Comparison of ENCODE assay signal across 22 cellular contexts in genomic region chr2:4827836-4828235, GRCh38.
"Had no signal": no experiment of that assay in that cellular context is flagged by ENCODE, and none has a peak within 500 bp of the region (broad histone marks: within the 10 kb centered on the region; RNA-seq: fewer than 3 reads in every experiment).

No MANE protein-coding gene starts in this region.

- H3K4me3 ChIP-seq: dorsolateral prefrontal cortex, esophagus squamous epithelium, lung, mucosa of descending colon, prostate gland, right atrium auricular region, smooth muscle cell, stomach, tibial artery had no signal

- H3K27ac Mint-ChIP-seq: mesothelial cell of epicardium; naive B cell; natural killer cell treated with Interleukin-12 subunit alpha and Interleukin-12 subunit beta and Interleukin-15 and Interleukin-18, amount 100 ng/mL, for 72 hours; stimulated activated effector memory CD8-positive, alpha-beta T cell treated with anti-CD3 and anti-CD28 coated beads, Interleukin-12 subunit alpha, Interleukin-12 subunit beta, amount 100 ng/mL, for 72 hours; type B pancreatic cell had no signal

- H3K36me3 ChIP-seq: esophagus squamous epithelium, prostate gland, right atrium auricular region, stomach, tibial artery had no signal

- H3K4me3 Mint-ChIP-seq: mesothelial cell of epicardium; naive B cell; natural killer cell treated with Interleukin-12 subunit alpha and Interleukin-12 subunit beta and Interleukin-15 and Interleukin-18, amount 100 ng/mL, for 72 hours; stimulated activated effector memory CD8-positive, alpha-beta T cell treated with anti-CD3 and anti-CD28 coated beads, Interleukin-12 subunit alpha, Interleukin-12 subunit beta, amount 100 ng/mL, for 72 hours; type B pancreatic cell had no signal

- H3K4me2 ChIP-seq: smooth muscle cell had no signal

- H3K36me3 Mint-ChIP-seq: mesothelial cell of epicardium; naive B cell; natural killer cell treated with Interleukin-12 subunit alpha and Interleukin-12 subunit beta and Interleukin-15 and Interleukin-18, amount 100 ng/mL, for 72 hours; stimulated activated effector memory CD8-positive, alpha-beta T cell treated with anti-CD3 and anti-CD28 coated beads, Interleukin-12 subunit alpha, Interleukin-12 subunit beta, amount 100 ng/mL, for 72 hours; type B pancreatic cell had no signal

- DNase-seq: dorsolateral prefrontal cortex; effector CD4-positive, alpha-beta T cell; esophagus squamous epithelium; kidney; mesenchymal stem cell; mucosa of descending colon; naive B cell; nucleus accumbens; stimulated activated CD4-positive, alpha-beta T cell treated with anti-CD3 and anti-CD28 coated beads, Interleukin-12 subunit alpha, Interleukin-12 subunit beta, amount 100 ng/mL, for 4 hours; stimulated activated CD4-positive, alpha-beta T cell treated with anti-CD3 and anti-CD28 coated beads, Interleukin-1b, Interleukin-23, amount 100 ng/mL, for 48 hours; stimulated activated CD4-positive, alpha-beta T cell treated with anti-CD3 and anti-CD28 coated beads, Interleukin-4, amount 100 ng/mL, for 1 hour; stimulated activated naive CD4-positive, alpha-beta T cell treated with Interleukin-2 at 50 U/mL for 16 hours; stomach; tibial artery had no signal

- H3K4me1 ChIP-seq: esophagus squamous epithelium, prostate gland, right atrium auricular region, stomach, tibial artery had no signal

- H3K4me1 Mint-ChIP-seq: mesothelial cell of epicardium; naive B cell; stimulated activated effector memory CD8-positive, alpha-beta T cell treated with anti-CD3 and anti-CD28 coated beads, Interleukin-12 subunit alpha, Interleukin-12 subunit beta, amount 100 ng/mL, for 72 hours had no signal

- H3K27me3 ChIP-seq: dorsolateral prefrontal cortex, esophagus squamous epithelium, right atrium auricular region, stomach, tibial artery had no signal

- H3K27me3 Mint-ChIP-seq: naive B cell; natural killer cell treated with Interleukin-12 subunit alpha and Interleukin-12 subunit beta and Interleukin-15 and Interleukin-18, amount 100 ng/mL, for 72 hours; type B pancreatic cell had no signal

- H3K9me3 Mint-ChIP-seq: mesothelial cell of epicardium, type B pancreatic cell had no signal

- H3K27ac ChIP-seq: dorsolateral prefrontal cortex, esophagus squamous epithelium, prostate gland, right atrium auricular region, stomach, tibial artery had no signal

- H3K9me3 ChIP-seq: esophagus squamous epithelium, prostate gland, right atrium auricular region, stomach, tibial artery had no signal
